In the genomic region with DNA sequence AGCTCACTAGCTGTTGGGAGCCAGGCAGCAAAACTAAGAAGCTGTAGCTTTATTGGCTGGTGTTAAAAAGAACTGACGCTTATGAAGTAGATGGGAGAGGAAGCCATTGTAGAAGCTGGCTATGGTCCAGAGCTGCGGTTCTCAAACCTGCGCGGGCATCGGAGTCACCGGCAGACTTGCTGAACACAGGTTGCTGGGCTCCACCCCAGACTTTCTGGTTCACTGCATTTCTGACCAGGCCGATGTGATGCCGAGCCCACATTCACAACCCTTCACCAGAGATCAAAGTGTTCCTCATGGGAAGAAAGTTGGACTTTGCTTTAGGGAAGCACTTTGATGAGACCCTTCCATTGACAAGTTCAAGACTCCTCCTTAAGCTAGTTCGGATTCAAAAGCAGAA, we compare ENCODE assay signal across 25 cellular contexts.
"Had no signal": no experiment of that assay in that cellular context is flagged by ENCODE, and none has a peak within 500 bp of the region (broad histone marks: within the 10 kb centered on the region; RNA-seq: fewer than 3 reads in every experiment).

No MANE protein-coding gene starts in this region.

- H3K36me3 ChIP-seq: breast epithelium, heart right ventricle, left lung, right lobe of liver, tibial nerve had no signal

- H3K9me3 Mint-ChIP-seq: activated T-cell treated with anti-CD3 and anti-CD28 coated beads, Interleukin-2, amount 50 U/mL, for 24 hours; dendritic cell treated with granulocyte-macrophage colony-stimulating factor and Interleukin-4, amounts not matched to agents 40 ng/mL and 50 ng/mL, for 4 days; natural killer cell treated with Interleukin-12 subunit alpha and Interleukin-12 subunit beta and Interleukin-15 and Interleukin-18, amount 100 ng/mL, for 72 hours; T-helper 2 cell treated with Interferon-gamma antibody and Interleukin-4, amounts not matched to agents 5 μg/mL and 100 μg/mL, for 36 hours had no signal

- H3K27me3 ChIP-seq: breast epithelium, heart right ventricle, left lung, right lobe of liver, tibial nerve had no signal

- H3K4me3 Mint-ChIP-seq: activated T-cell treated with anti-CD3 and anti-CD28 coated beads, Interleukin-2, amount 50 U/mL, for 24 hours; dendritic cell treated with granulocyte-macrophage colony-stimulating factor and Interleukin-4, amounts not matched to agents 40 ng/mL and 50 ng/mL, for 4 days; natural killer cell treated with Interleukin-12 subunit alpha and Interleukin-12 subunit beta and Interleukin-15 and Interleukin-18, amount 100 ng/mL, for 72 hours; T-helper 2 cell treated with Interferon-gamma antibody and Interleukin-4, amounts not matched to agents 5 μg/mL and 100 μg/mL, for 36 hours had no signal

- H3K27ac Mint-ChIP-seq: activated T-cell treated with anti-CD3 and anti-CD28 coated beads, Interleukin-2, amount 50 U/mL, for 24 hours; dendritic cell treated with granulocyte-macrophage colony-stimulating factor and Interleukin-4, amounts not matched to agents 40 ng/mL and 50 ng/mL, for 4 days; natural killer cell treated with Interleukin-12 subunit alpha and Interleukin-12 subunit beta and Interleukin-15 and Interleukin-18, amount 100 ng/mL, for 72 hours; T-helper 2 cell treated with Interferon-gamma antibody and Interleukin-4, amounts not matched to agents 5 μg/mL and 100 μg/mL, for 36 hours had no signal

- H3K9me3 ChIP-seq: breast epithelium, heart right ventricle, left lung, right lobe of liver, tibial nerve had no signal

- DNase-seq: activated CD4-positive, alpha-beta T cell treated with anti-CD3 and anti-CD28 coated beads for 4 hours; activated CD4-positive, alpha-beta T cell treated with anti-CD3 and anti-CD28 coated beads, Interleukin-2, amount 50 U/mL, for 4 hours; activated CD8-positive, alpha-beta memory T cell treated with anti-CD3 and anti-CD28 coated beads for 24 hours; activated CD8-positive, alpha-beta memory T cell treated with anti-CD3 and anti-CD28 coated beads, Interleukin-2, amount 50 U/mL, for 4 hours; activated gamma-delta T cell; activated naive CD4-positive, alpha-beta T cell treated with anti-CD3 and anti-CD28 coated beads, Interleukin-2, amount 50 U/mL, for 16 hours; activated T-cell treated with anti-CD3 and anti-CD28 coated beads, Interleukin-2, amount 50 U/mL, for 24 hours; amygdala; central memory CD4-positive, alpha-beta T cell; heart right ventricle; kidney glomerular epithelial cell; left lung; mesendoderm; right lobe of liver; stimulated activated CD4-positive, alpha-beta T cell treated with anti-CD3 and anti-CD28 coated beads, Interleukin-2, amount 100 ng/mL, for 48 hours; stimulated activated naive CD4-positive, alpha-beta T cell treated with Interleukin-2 at 50 U/mL for 16 hours; T-helper 1 cell had no signal

- H3K4me1 ChIP-seq: breast epithelium, heart right ventricle, left lung, right lobe of liver, tibial nerve had no signal

- H3K27ac ChIP-seq: breast epithelium, epithelial cell of prostate, heart right ventricle, left lung, right lobe of liver, tibial nerve, VCaP had no signal

- H3K36me3 Mint-ChIP-seq: natural killer cell treated with Interleukin-12 subunit alpha and Interleukin-12 subunit beta and Interleukin-15 and Interleukin-18, amount 100 ng/mL, for 72 hours had no signal

- ATAC-seq: heart right ventricle; left lung; natural killer cell treated with Interleukin-12 subunit alpha and Interleukin-12 subunit beta and Interleukin-15 and Interleukin-18, amount 100 ng/mL, for 72 hours; right lobe of liver had no signal

- H3K4me3 ChIP-seq: breast epithelium, heart right ventricle, left lung, lung, right lobe of liver, tibial nerve had no signal
